ENCODE assay signal across 9 cellular contexts in genomic region chr2:111702809-111703196, GRCh38.
DNase-seq lines count a peak whose midpoint lies in the region; ATAC-seq and TF ChIP-seq lines count a peak whose summit lies in the region.
"Had no signal": no experiment of that assay in that cellular context is flagged by ENCODE, and none has a peak within 500 bp of the region (broad histone marks: within the 10 kb centered on the region; RNA-seq: fewer than 3 reads in every experiment).

No MANE protein-coding gene starts in this region.

- H4K20me1 ChIP-seq in BLaER1 treated with 17β-estradiol and CSF1 and Interleukin-3, amounts not matched to agents 10 nM and 100 nM: no peaks in the 10 kb centered on the region
- H4K20me1 ChIP-seq in DOHH2 (ENCODE audit: control insufficient read depth, insufficient read depth, low read depth, low read length): no peaks in the 10 kb centered on the region

- peaks cover 13% of the 10 kb centered on the region for H3F3A ChIP-seq in DOHH2 (ENCODE audit: control insufficient read depth, insufficient read depth)

- no peak overlapping the region for H2BK120ac ChIP-seq in mesendoderm (ENCODE audit: low read depth, low read length)

- H3K9me2 ChIP-seq in DOHH2 (replicated peaks; ENCODE audit: control insufficient read depth, low read length): no peaks in the 10 kb centered on the region

- H3K4me3 ChIP-seq in BLaER1 treated with 17β-estradiol and CSF1 and Interleukin-3, amounts not matched to agents 10 nM and 100 nM: no peak overlapping the region
- H3K4me3 ChIP-seq in DOHH2 (ENCODE audit: low read length) (no peak overlapping the region), mesendoderm (ENCODE audit: low read length) (no peak overlapping the region), BE2C (ENCODE audit: low read depth, low read length) (no peak overlapping the region)
- H3K4me3 ChIP-seq: sigmoid colon had no signal

- no peaks in the 10 kb centered on the region for H3K79me1 ChIP-seq in mesendoderm (ENCODE audit: low read length)

- H3K27me3 ChIP-seq in BLaER1 treated with 17β-estradiol and CSF1 and Interleukin-3, amounts not matched to agents 10 nM and 100 nM: no peaks in the 10 kb centered on the region
- H3K27me3 ChIP-seq in DOHH2 (ENCODE audit: control insufficient read depth, low read length): no peaks in the 10 kb centered on the region
- H3K27me3 ChIP-seq in mesendoderm (ENCODE audit: insufficient read depth, low read length, poor library complexity): no peaks in the 10 kb centered on the region
- H3K27me3 ChIP-seq in BE2C: no peaks in the 10 kb centered on the region
- H3K27me3 ChIP-seq: sigmoid colon had no signal

- no CpG with 5 or more reads among the region's 7 CpGs for WGBS in mesendoderm (ENCODE audit: extremely low coverage, insufficient coverage, low lambda C conversion rate)

- no peaks in the 10 kb centered on the region for H3K79me2 ChIP-seq in DOHH2 (ENCODE audit: control insufficient read depth, low read length)
- no peaks in the 10 kb centered on the region for H3K79me2 ChIP-seq in mesendoderm (ENCODE audit: control insufficient read depth, insufficient read depth, low read length)

- H3K9me3 ChIP-seq in BLaER1 treated with 17β-estradiol and CSF1 and Interleukin-3, amounts not matched to agents 10 nM and 100 nM (replicated peaks in 1 of 11): no peaks in the 10 kb centered on the region
- no peaks in the 10 kb centered on the region for H3K9me3 ChIP-seq in DOHH2 (ENCODE audit: control insufficient read depth, insufficient read depth, low read length)
- H3K9me3 ChIP-seq in BE2C: no peaks in the 10 kb centered on the region
- H3K9me3 ChIP-seq: sigmoid colon had no signal

- no peak for ATAC-seq in omental fat pad (ENCODE audit: low FRiP score)

- no peak for TF ChIP-seq CTCF in DOHH2 (IDR thresholded peaks at IDR 0.05; ENCODE audit: low read depth, low read length, poor library complexity, severe bottlenecking)
- no peak for TF ChIP-seq CTCF in omental fat pad (IDR thresholded peaks at IDR 0.05)
- TF ChIP-seq CTCF in BE2C (IDR thresholded peaks at IDR 0.05; ENCODE audit: low read depth, low read length): no peak

- DNase-seq in RPMI8226: peak; percentile 33
- no peak for DNase-seq in mesendoderm
- no peak for DNase-seq in omental fat pad (ENCODE audit: low spot score)
- no peak for DNase-seq in cerebellum (ENCODE audit: low spot score)
- no peak for DNase-seq in BE2C
- DNase-seq: SIG-M5, sigmoid colon had no signal

- H4K8ac ChIP-seq in mesendoderm (ENCODE audit: low read depth, low read length): no peak overlapping the region

- H3K56ac ChIP-seq in mesendoderm (ENCODE audit: low read length): peak overlapping the region; percentile 56

- H2BK5ac ChIP-seq in mesendoderm (ENCODE audit: low read length): no peak overlapping the region

- peak overlapping the region in 7 of 11 experiments; percentile 1 to 93 (median 86); a peak in 11 of 22 replicates for H3K4me2 ChIP-seq in BLaER1 treated with 17β-estradiol and CSF1 and Interleukin-3, amounts not matched to agents 10 nM and 100 nM
- H3K4me2 ChIP-seq in DOHH2 (ENCODE audit: low read length): no peak overlapping the region; the same call in 1 of the 2 replicates
- no peak overlapping the region for H3K4me2 ChIP-seq in mesendoderm (ENCODE audit: low read length)

- no peak overlapping the region for H3K4ac ChIP-seq in mesendoderm (ENCODE audit: low read depth, low read length)

- H3K23ac ChIP-seq in mesendoderm (ENCODE audit: low read length): no peak overlapping the region

- H4K5ac ChIP-seq in mesendoderm (ENCODE audit: low read length): no peak overlapping the region

- no peak overlapping the region for H3K18ac ChIP-seq in mesendoderm (ENCODE audit: low read length)

- H3K4me1 ChIP-seq in BLaER1 treated with 17β-estradiol and CSF1 and Interleukin-3, amounts not matched to agents 10 nM and 100 nM: peaks cover 73 to 100% (median 93%) of the 10 kb centered on the region in 10 experiments
- H3K4me1 ChIP-seq in DOHH2 (ENCODE audit: control insufficient read depth, low read length) (peaks cover 86% of the 10 kb centered on the region), mesendoderm (ENCODE audit: control insufficient read depth, low read depth, low read length) (peaks cover 5% of the 10 kb centered on the region), BE2C (0 out of 2 replicates have a peak, but pooled peaks cover 4% of the 10 kb centered on the region)
- H3K4me1 ChIP-seq: sigmoid colon had no signal

- no peak overlapping the region for H2AK5ac ChIP-seq in mesendoderm (ENCODE audit: low read length)

- peak overlapping the region in 8 of 11 experiments; percentile 47 to 87 (median 78); a peak in 14 of 22 replicates for H3K27ac ChIP-seq in BLaER1 treated with 17β-estradiol and CSF1 and Interleukin-3, amounts not matched to agents 10 nM and 100 nM
- 0 out of 2 replicates have a peak overlapping the region, but pooled peaks have one; percentile 94 for H3K27ac ChIP-seq in DOHH2 (ENCODE audit: low read depth, low read length)
- no peak overlapping the region for H3K27ac ChIP-seq in mesendoderm (ENCODE audit: low read depth, low read length)
- H3K27ac ChIP-seq: sigmoid colon had no signal

- peak overlapping the region in 2 of 11 experiments; percentile 8 to 11; a peak in 2 of 22 replicates for H3K9ac ChIP-seq in BLaER1 treated with 17β-estradiol and CSF1 and Interleukin-3, amounts not matched to agents 10 nM and 100 nM
- H3K9ac ChIP-seq in mesendoderm (ENCODE audit: low read length): no peak overlapping the region

- no peak overlapping the region for H2BK15ac ChIP-seq in mesendoderm (replicated peaks; ENCODE audit: low read depth)

- H3K36me3 ChIP-seq in BLaER1 treated with 17β-estradiol and CSF1 and Interleukin-3, amounts not matched to agents 10 nM and 100 nM: no peaks in the 10 kb centered on the region
- H3K36me3 ChIP-seq in DOHH2 (ENCODE audit: control insufficient read depth, low read length) (peaks cover 2% of the 10 kb centered on the region; the same call in 1 of the 2 replicates), mesendoderm (ENCODE audit: control insufficient read depth, insufficient read depth, low read length) (no peaks in the 10 kb centered on the region), BE2C (no peaks in the 10 kb centered on the region)
- H3K36me3 ChIP-seq: sigmoid colon had no signal

Comparison
In these comparisons a context has a peak if more than half of its experiments do, and no peak if none do; other contexts are left out.
1. H3K4me2 ChIP-seq: peak in BLaER1 treated with 17β-estradiol and CSF1 and Interleukin-3, amounts not matched to agents 10 nM and 100 nM (7 of 11); none in DOHH2 (single experiment) and mesendoderm (single experiment).